ENCODE assay signal across 8 cellular contexts in genomic region chr11:122697636-122698167, GRCh38. TPM values are rescaled to one million over a fixed set of nuclear protein-coding genes. Genes with fewer than 3 reads are reported as not detected.
A peak's percentile ranks its signal among the peaks of the same experiment; 100 is the strongest.
DNase-seq lines count a peak whose midpoint lies in the region; ATAC-seq and TF ChIP-seq lines count a peak whose summit lies in the region.

No MANE protein-coding gene starts in this region.

- peaks cover 95% of the 10 kb centered on the region for H3K79me2 ChIP-seq in osteoblast (ENCODE audit: insufficient read depth, low read length)

- intact Hi-C loops in heart left ventricle (cut with DNase I), result loop anchor here in 1 of 10 donors (10.0 kb wide), 1 partner anchor 47 kb away; no protein-coding TSS in a partner anchor

- 76 to 90% (median 85%) methylated on average over 8 of the region's 8 CpGs for WGBS in heart left ventricle, 4 donors

- no peak for TF ChIP-seq CTCF in heart left ventricle (IDR thresholded peaks at IDR 0.05)
- no peak for TF ChIP-seq CTCF in right atrium auricular region (IDR thresholded peaks at IDR 0.05)
- TF ChIP-seq CTCF in osteoblast (IDR thresholded peaks at IDR 0.05; ENCODE audit: extremely low read depth, low read depth, low read length), result no peak

- H3K9me3 ChIP-seq in heart left ventricle (no peaks in the 10 kb centered on the region), right atrium auricular region (no peaks in the 10 kb centered on the region), osteoblast (ENCODE audit: low read depth, low read length) (no peaks in the 10 kb centered on the region)

- H2AFZ ChIP-seq in osteoblast (ENCODE audit: low read length), result no peak overlapping the region

- DNase-seq in heart left ventricle (no peak), right atrium auricular region (ENCODE audit: low spot score) (no peak), RPMI7951 (ENCODE audit: low read depth) (peak; percentile 56), epithelial cell of prostate (ENCODE audit: low read depth, low spot score) (no peak), G401 (ENCODE audit: low spot score) (no peak), osteoblast (ENCODE audit: insufficient read length, low spot score, missing footprints) (no peak), mucosa of gallbladder (ENCODE audit: low spot score) (no peak)

- TF ChIP-seq POLR2A in heart left ventricle (IDR thresholded peaks at IDR 0.05), result no peak

- ATAC-seq in heart left ventricle, result peak in 3 of 4 donors; percentile 56 to 75 (median 57)
- peak; percentile 81 for ATAC-seq in HG03066 (IDR thresholded peaks at IDR 0.05; ENCODE audit: low read depth, unreplicated experiment)

- H3K4me2 ChIP-seq in osteoblast (ENCODE audit: insufficient read depth, low read length), result no peak overlapping the region

- H3K4me3 ChIP-seq in heart left ventricle (no peak overlapping the region), right atrium auricular region (no peak overlapping the region), osteoblast (ENCODE audit: insufficient read depth, low read length) (no peak overlapping the region)

- H3K27me3 ChIP-seq in heart left ventricle (no peaks in the 10 kb centered on the region), right atrium auricular region (no peaks in the 10 kb centered on the region), osteoblast (ENCODE audit: insufficient read depth, low read length) (no peaks in the 10 kb centered on the region)

- H3K4me1 ChIP-seq in heart left ventricle, result peaks cover 0 to 31% (median 0%) of the 10 kb centered on the region in 12 donors
- H3K4me1 ChIP-seq in right atrium auricular region, result no peaks in the 10 kb centered on the region
- peaks cover 3% of the 10 kb centered on the region for H3K4me1 ChIP-seq in osteoblast (ENCODE audit: insufficient read depth, low read length)

- H4K20me1 ChIP-seq in osteoblast (ENCODE audit: insufficient read depth, low read length), result no peaks in the 10 kb centered on the region

- in situ Hi-C loops in G401 (cut with HindIII; ENCODE audit: low sequenced_read_pairs), result no loop called here

- H3K36me3 ChIP-seq in heart left ventricle (no peaks in the 10 kb centered on the region), right atrium auricular region (no peaks in the 10 kb centered on the region), osteoblast (ENCODE audit: insufficient read depth, low read length) (peaks cover 4% of the 10 kb centered on the region)

- H3K27ac ChIP-seq in heart left ventricle (peak overlapping the region in 1 of 12 donors; percentile 77), right atrium auricular region (no peak overlapping the region), epithelial cell of prostate (peak overlapping the region; percentile 81), osteoblast (ENCODE audit: low read depth, low read length) (no peak overlapping the region)

RNA-seq across cellular contexts. Expression of gene UBASH3B, which starts 42.2 kb away (rescaled TPM):
- total RNA-seq in heart left ventricle, result 10 to 100 TPM in 1 of 9 donors, 1 to 10 TPM in 8; 1.3 to 19.0 (median 1.7) TPM
- polyA plus RNA-seq in heart left ventricle, result 1 to 10 TPM in 1 of 2 donors, under 1 TPM in 1; 0.72 to 4.8 TPM
- 1 to 10 TPM; 1.7 to 1.8 TPM for total RNA-seq in right atrium auricular region
- total RNA-seq in RPMI7951 (2014; rRNA removed; shearing (Covaris generic)), result 14.3 and 16.0 TPM in 2 replicates
- 0.31 and 0.78 TPM in 2 replicates for total RNA-seq in G401 (2014; rRNA removed; shearing (Covaris generic))
- total RNA-seq in osteoblast, result 9.1 and 21.4 TPM in 2 replicates
- 7.4 TPM for total RNA-seq in mucosa of gallbladder
